In the genomic region with DNA sequence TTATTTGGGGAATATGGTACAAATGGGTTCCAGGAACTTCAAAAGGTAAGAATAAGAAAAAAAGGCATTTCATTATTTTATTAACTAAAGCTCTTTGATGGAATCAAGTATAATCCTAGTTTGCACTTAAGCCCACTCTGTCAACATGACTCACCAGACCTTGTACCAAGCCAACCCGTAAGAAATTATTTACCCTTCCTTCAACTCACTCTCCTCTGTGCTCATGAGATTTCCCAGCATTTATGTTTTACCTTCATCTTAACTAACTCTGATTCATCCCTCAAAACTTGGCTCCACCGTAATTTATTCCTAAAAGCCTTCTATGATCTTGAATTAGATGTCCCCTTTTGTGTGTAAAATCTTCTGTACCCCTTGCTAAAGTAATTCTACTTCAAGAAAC, we compare ENCODE assay signal across 18 cellular contexts.
A peak's percentile ranks its signal among the peaks of the same experiment; 100 is the strongest.
DNase-seq lines count a peak whose midpoint lies in the region; ATAC-seq, FAIRE-seq and TF ChIP-seq lines count a peak whose summit lies in the region.
"Had no signal": no experiment of that assay in that cellular context is flagged by ENCODE, and none has a peak within 500 bp of the region (broad histone marks: within the 10 kb centered on the region; RNA-seq: fewer than 3 reads in every experiment).

No MANE protein-coding gene starts in this region.

- no peak overlapping the region for H3K4me3 ChIP-seq in bronchial epithelial cell (ENCODE audit: low read depth, low read length)
- H3K4me3 ChIP-seq: GM12878, GM23248 had no signal

- H3K27me3 ChIP-seq in bronchial epithelial cell (ENCODE audit: control insufficient read depth, insufficient read depth, low read length) = no peaks in the 10 kb centered on the region

- no peak for ATAC-seq in HG03520 (IDR thresholded peaks at IDR 0.05; ENCODE audit: unreplicated experiment)
- ATAC-seq: GM12878, HCT116 had no signal

- no peak for TF ChIP-seq CTCF in bronchial epithelial cell (IDR thresholded peaks at IDR 0.05; ENCODE audit: insufficient read depth, low read length, severe bottlenecking)

- H3K36me3 ChIP-seq in bronchial epithelial cell (ENCODE audit: control insufficient read depth, insufficient read depth, low read length) = no peaks in the 10 kb centered on the region

- no peak for FAIRE-seq in bronchial epithelial cell (lab: Jason Lieb, UNC)
- FAIRE-seq: GM12878, GM19239 had no signal

- peak; percentile 58 for DNase-seq in NCI-H69 (lab: John Stamatoyannopoulos, UW)
- peak; percentile 12 for DNase-seq in bronchial epithelial cell (ENCODE audit: low read depth)
- peak; percentile 84 for DNase-seq in renal cortical epithelial cell (ENCODE audit: low read depth)
- no peak for DNase-seq in HT-29 (ENCODE audit: low spot score)
- no peak for DNase-seq in NCI-H1105 (lab: John Stamatoyannopoulos, UW)
- DNase-seq: C1 segment of cervical spinal cord; Calu3; CD4-positive, alpha-beta memory T cell; COR-L47; DMS79; EL; GDM1; GM23248; H9 had no signal

Comparison
In these comparisons a context has a peak if more than half of its experiments do, and no peak if none do; other contexts are left out.
1. DNase-seq: peak in NCI-H69 (single experiment), bronchial epithelial cell (single experiment) and renal cortical epithelial cell (single experiment); none in HT-29 (single experiment) and NCI-H1105 (single experiment).